ENCODE assay signal across 28 cellular contexts in the genomic region with DNA sequence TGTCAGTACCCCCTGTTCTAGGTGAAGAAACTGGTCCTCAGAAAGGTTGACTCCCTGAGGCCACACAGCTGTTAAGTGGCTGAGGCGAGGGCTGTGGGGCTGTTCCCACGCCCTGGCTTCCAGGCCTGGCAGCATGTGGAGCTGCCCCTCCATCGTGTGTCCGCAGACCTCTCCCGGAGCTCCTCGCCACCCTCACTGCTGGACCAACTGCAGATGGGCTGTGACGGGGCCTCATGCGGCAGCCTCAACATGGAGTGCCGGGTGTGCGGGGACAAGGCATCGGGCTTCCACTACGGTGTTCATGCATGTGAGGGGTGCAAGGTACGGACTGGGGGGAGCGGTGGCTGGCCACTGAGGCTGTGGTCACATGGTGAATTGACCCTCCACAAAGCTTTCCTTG. TPM values are rescaled to one million over a fixed set of nuclear protein-coding genes. Genes with fewer than 3 reads are reported as not detected.
DNase-seq lines count a peak whose midpoint lies in the region; ATAC-seq and TF ChIP-seq lines count a peak whose summit lies in the region.
"Had no signal": no experiment of that assay in that cellular context is flagged by ENCODE, and none has a peak within 500 bp of the region (broad histone marks: within the 10 kb centered on the region; RNA-seq: fewer than 3 reads in every experiment).

No MANE protein-coding gene starts in this region.

- POLR2A ChIA-PET in activated naive CD8-positive, alpha-beta T cell treated with anti-CD3 and anti-CD28 coated beads, Interleukin-2, amount 10 ng/mL, durations not matched to agents 7 days and 5 days (lab: Charles Lee): interaction anchor here (0.5 to 1.8 kb wide), 10 partner anchors 9 to 119 kb away, joined by 3 to 11 read pairs (median 5); a partner anchor contains a TSS

- H3K9me3 ChIP-seq in KOPT-K1 (ENCODE audit: insufficient read depth, low read length, poor library complexity, severe bottlenecking) (no peaks in the 10 kb centered on the region), endodermal cell (ENCODE audit: control insufficient read depth, low read length) (no peaks in the 10 kb centered on the region)
- H3K9me3 ChIP-seq: BE2C, ovary, transverse colon had no signal

- H3K4me3 Mint-ChIP-seq in activated naive CD8-positive, alpha-beta T cell treated with anti-CD3 and anti-CD28 coated beads, Interleukin-2, amount 10 ng/mL, durations not matched to agents 7 days and 5 days: peak overlapping the region; percentile 46
- no peak overlapping the region for H3K4me3 Mint-ChIP-seq in activated naive CD8-positive, alpha-beta T cell treated with anti-CD3 and anti-CD28 coated beads for 36 hours
- no peak overlapping the region for H3K4me3 Mint-ChIP-seq in endodermal cell
- H3K4me3 Mint-ChIP-seq in stimulated activated effector memory CD8-positive, alpha-beta T cell treated with anti-CD3 and anti-CD28 coated beads, Interleukin-12 subunit alpha, Interleukin-12 subunit beta, amount 100 ng/mL, for 72 hours: no peak overlapping the region
- H3K4me3 Mint-ChIP-seq: activated naive CD4-positive, alpha-beta T cell treated with anti-CD3 and anti-CD28 coated beads for 36 hours; naive B cell; stimulated activated memory B cell treated with anti-CD40 and anti-IgM and Interleukin-4, amounts not matched to agents 10 μg/mL and 1 μg/mL and 100 μg/mL, for 72 hours had no signal

- 91 to 100% methylated on average over 11 to 14 of the region's 14 CpGs for whole genome bisulfite sequencing in endodermal cell (ENCODE audit: insufficient coverage in 1 of 2, insufficient read length in 1 of 2), 2 experiments

- no peak for DNase-seq in activated naive CD8-positive, alpha-beta T cell treated with anti-CD3 and anti-CD28 coated beads, Interleukin-2, amount 10 ng/mL, durations not matched to agents 7 days and 5 days
- DNase-seq in activated naive CD8-positive, alpha-beta T cell treated with anti-CD3 and anti-CD28 coated beads for 36 hours: no peak
- peak; percentile 45 for DNase-seq in endodermal cell
- no peak for DNase-seq in stimulated activated effector memory CD8-positive, alpha-beta T cell treated with anti-CD3 and anti-CD28 coated beads, Interleukin-12 subunit alpha, Interleukin-12 subunit beta, amount 100 ng/mL, for 72 hours (ENCODE audit: low spot score in 2 of 2)
- DNase-seq in KBM-7: no peak
- DNase-seq: ACHN; activated naive CD4-positive, alpha-beta T cell treated with anti-CD3 and anti-CD28 coated beads for 36 hours; activated T-cell treated with anti-CD3 and anti-CD28 coated beads, Interleukin-2, amount 50 U/mL, for 48 hours; amniotic stem cell; BE2C; COR-L47; midbrain; naive B cell; NCI-H1436; NCI-H2081; NCI-H2227 treated with DMSO at 0.1 percent for 48 hours; NCI-H526 treated with DMSO at 0.1 percent for 48 hours; NK-92 treated with Interleukin-12 subunit alpha and Interleukin-12 subunit beta, amount 100 ng/mL, for 24 hours; ovary; transverse colon had no signal

- H3K4me1 ChIP-seq in endodermal cell (ENCODE audit: control insufficient read depth, insufficient read depth, low read length): no peaks in the 10 kb centered on the region

- ATAC-seq in activated naive CD8-positive, alpha-beta T cell treated with anti-CD3 and anti-CD28 coated beads, Interleukin-2, amount 10 ng/mL, durations not matched to agents 7 days and 5 days (ENCODE audit: low read depth): no peak
- ATAC-seq in stimulated activated effector memory CD8-positive, alpha-beta T cell treated with anti-CD3 and anti-CD28 coated beads, Interleukin-12 subunit alpha, Interleukin-12 subunit beta, amount 100 ng/mL, for 72 hours: no peak
- ATAC-seq in GM21515 (IDR thresholded peaks at IDR 0.05; ENCODE audit: unreplicated experiment) (no peak), HG03159 (IDR thresholded peaks at IDR 0.05; ENCODE audit: unreplicated experiment) (no peak)
- ATAC-seq: PC-3; stimulated activated memory B cell treated with anti-CD40 and anti-IgM and Interleukin-4, amounts not matched to agents 10 μg/mL and 1 μg/mL and 100 μg/mL, for 72 hours had no signal

- H3K27ac ChIP-seq in KOPT-K1 (ENCODE audit: low read depth, low read length, poor library complexity, severe bottlenecking) (peak overlapping the region; percentile 14), endodermal cell (ENCODE audit: low read depth, low read length) (no peak overlapping the region)
- H3K27ac ChIP-seq: KMS-11, ovary, SK-N-MC, transverse colon had no signal

- H3K4me3 ChIP-seq in endodermal cell (ENCODE audit: low read length): no peak overlapping the region
- H3K4me3 ChIP-seq: ovary, SK-N-MC, transverse colon had no signal

- no peaks in the 10 kb centered on the region for H3K27me3 Mint-ChIP-seq in activated naive CD8-positive, alpha-beta T cell treated with anti-CD3 and anti-CD28 coated beads, Interleukin-2, amount 10 ng/mL, durations not matched to agents 7 days and 5 days
- no peaks in the 10 kb centered on the region for H3K27me3 Mint-ChIP-seq in activated naive CD8-positive, alpha-beta T cell treated with anti-CD3 and anti-CD28 coated beads for 36 hours
- no peaks in the 10 kb centered on the region for H3K27me3 Mint-ChIP-seq in endodermal cell (ENCODE audit: insufficient read depth)
- H3K27me3 Mint-ChIP-seq: naive B cell; stimulated activated memory B cell treated with anti-CD40 and anti-IgM and Interleukin-4, amounts not matched to agents 10 μg/mL and 1 μg/mL and 100 μg/mL, for 72 hours had no signal

- H3K4me1 Mint-ChIP-seq in activated naive CD8-positive, alpha-beta T cell treated with anti-CD3 and anti-CD28 coated beads, Interleukin-2, amount 10 ng/mL, durations not matched to agents 7 days and 5 days: peaks cover 42% of the 10 kb centered on the region
- peaks cover 26% of the 10 kb centered on the region for H3K4me1 Mint-ChIP-seq in activated naive CD8-positive, alpha-beta T cell treated with anti-CD3 and anti-CD28 coated beads for 36 hours
- H3K4me1 Mint-ChIP-seq in endodermal cell: peaks cover 16% of the 10 kb centered on the region
- H3K4me1 Mint-ChIP-seq in stimulated activated effector memory CD8-positive, alpha-beta T cell treated with anti-CD3 and anti-CD28 coated beads, Interleukin-12 subunit alpha, Interleukin-12 subunit beta, amount 100 ng/mL, for 72 hours: peaks cover 28% of the 10 kb centered on the region

- peak overlapping the region; percentile 96 for H3K27ac Mint-ChIP-seq in activated naive CD8-positive, alpha-beta T cell treated with anti-CD3 and anti-CD28 coated beads, Interleukin-2, amount 10 ng/mL, durations not matched to agents 7 days and 5 days
- no peak overlapping the region for H3K27ac Mint-ChIP-seq in activated naive CD8-positive, alpha-beta T cell treated with anti-CD3 and anti-CD28 coated beads for 36 hours
- H3K27ac Mint-ChIP-seq in endodermal cell: no peak overlapping the region
- peak overlapping the region; percentile 83 for H3K27ac Mint-ChIP-seq in stimulated activated effector memory CD8-positive, alpha-beta T cell treated with anti-CD3 and anti-CD28 coated beads, Interleukin-12 subunit alpha, Interleukin-12 subunit beta, amount 100 ng/mL, for 72 hours
- H3K27ac Mint-ChIP-seq: stimulated activated memory B cell treated with anti-CD40 and anti-IgM and Interleukin-4, amounts not matched to agents 10 μg/mL and 1 μg/mL and 100 μg/mL, for 72 hours had no signal

- no peaks in the 10 kb centered on the region for H3K9me3 Mint-ChIP-seq in activated naive CD8-positive, alpha-beta T cell treated with anti-CD3 and anti-CD28 coated beads, Interleukin-2, amount 10 ng/mL, durations not matched to agents 7 days and 5 days
- no peaks in the 10 kb centered on the region for H3K9me3 Mint-ChIP-seq in activated naive CD8-positive, alpha-beta T cell treated with anti-CD3 and anti-CD28 coated beads for 36 hours
- H3K9me3 Mint-ChIP-seq in endodermal cell: no peaks in the 10 kb centered on the region
- H3K9me3 Mint-ChIP-seq in stimulated activated effector memory CD8-positive, alpha-beta T cell treated with anti-CD3 and anti-CD28 coated beads, Interleukin-12 subunit alpha, Interleukin-12 subunit beta, amount 100 ng/mL, for 72 hours: no peaks in the 10 kb centered on the region
- H3K9me3 Mint-ChIP-seq: activated naive CD4-positive, alpha-beta T cell treated with anti-CD3 and anti-CD28 coated beads for 36 hours; naive B cell; stimulated activated memory B cell treated with anti-CD40 and anti-IgM and Interleukin-4, amounts not matched to agents 10 μg/mL and 1 μg/mL and 100 μg/mL, for 72 hours had no signal

- in situ Hi-C loops in KBM-7 (cut with MboI; ENCODE audit: low pct_unique_long_range_greater_than_20kb, low sequenced_read_pairs): no loop called here

- no peak overlapping the region for H3K9ac ChIP-seq in endodermal cell (ENCODE audit: extremely low read depth, low read length, poor library complexity, severe bottlenecking)
- H3K9ac ChIP-seq: KMS-11 had no signal

- peaks cover 23% of the 10 kb centered on the region for H3K36me3 Mint-ChIP-seq in activated naive CD8-positive, alpha-beta T cell treated with anti-CD3 and anti-CD28 coated beads, Interleukin-2, amount 10 ng/mL, durations not matched to agents 7 days and 5 days
- H3K36me3 Mint-ChIP-seq in activated naive CD8-positive, alpha-beta T cell treated with anti-CD3 and anti-CD28 coated beads for 36 hours: peaks cover 27% of the 10 kb centered on the region
- H3K36me3 Mint-ChIP-seq in endodermal cell (ENCODE audit: low read depth): peaks cover 5% of the 10 kb centered on the region
- peaks cover 80% of the 10 kb centered on the region for H3K36me3 Mint-ChIP-seq in stimulated activated effector memory CD8-positive, alpha-beta T cell treated with anti-CD3 and anti-CD28 coated beads, Interleukin-12 subunit alpha, Interleukin-12 subunit beta, amount 100 ng/mL, for 72 hours

- H3K36me3 ChIP-seq in KOPT-K1 (ENCODE audit: insufficient read depth, low read length): peaks cover 13% of the 10 kb centered on the region; the same call in 1 of the 2 replicates
- H3K36me3 ChIP-seq in endodermal cell (ENCODE audit: control insufficient read depth, insufficient read depth, low read length): no peaks in the 10 kb centered on the region
- H3K36me3 ChIP-seq: ovary had no signal

- no peak for TF ChIP-seq CTCF in endodermal cell (conservative IDR thresholded peaks at IDR 0.05)

- no peaks in the 10 kb centered on the region for H3K27me3 ChIP-seq in endodermal cell (ENCODE audit: control insufficient read depth, insufficient read depth, low read length, poor library complexity, severe bottlenecking)
- H3K27me3 ChIP-seq: BE2C, brain microvascular endothelial cell, ovary, transverse colon had no signal

RNA-seq across cellular contexts. Expression of a gene that starts 32.2 kb away (rescaled TPM):
- 10 to 100 TPM; 14.9 to 15.9 TPM for total RNA-seq in activated naive CD8-positive, alpha-beta T cell treated with anti-CD3 and anti-CD28 coated beads, Interleukin-2, amount 10 ng/mL, durations not matched to agents 7 days and 5 days
- total RNA-seq in activated naive CD8-positive, alpha-beta T cell treated with anti-CD3 and anti-CD28 coated beads for 36 hours: 10 to 100 TPM; 18.6 to 19.1 TPM
- 10 to 100 TPM; 13.5 to 16.4 TPM for total RNA-seq in endodermal cell
- polyA plus RNA-seq in endodermal cell (2013, experiment 1 of 2): 13.3 TPM
- 14.2 TPM for polyA plus RNA-seq in endodermal cell (2013, experiment 2 of 2)

RNA-seq across cellular contexts. Expression of a gene that starts 48.2 kb away (rescaled TPM):
- 1,000 to 10,000 TPM; 1,373 to 1,398 TPM for total RNA-seq in activated naive CD8-positive, alpha-beta T cell treated with anti-CD3 and anti-CD28 coated beads, Interleukin-2, amount 10 ng/mL, durations not matched to agents 7 days and 5 days
- total RNA-seq in activated naive CD8-positive, alpha-beta T cell treated with anti-CD3 and anti-CD28 coated beads for 36 hours: 1,000 to 10,000 TPM; 2,227 to 2,291 TPM
- 1,000 to 10,000 TPM; 1,411 to 1,652 TPM for total RNA-seq in endodermal cell
- 1,752 TPM for polyA plus RNA-seq in endodermal cell (2013, experiment 1 of 2)
- 1,640 TPM for polyA plus RNA-seq in endodermal cell (2013, experiment 2 of 2)

Comparison
In these comparisons a context has a peak if more than half of its experiments do, and no peak if none do; other contexts are left out.
1. H3K27ac Mint-ChIP-seq: peak in activated naive CD8-positive, alpha-beta T cell treated with anti-CD3 and anti-CD28 coated beads, Interleukin-2, amount 10 ng/mL, durations not matched to agents 7 days and 5 days (single experiment) and stimulated activated effector memory CD8-positive, alpha-beta T cell treated with anti-CD3 and anti-CD28 coated beads, Interleukin-12 subunit alpha, Interleukin-12 subunit beta, amount 100 ng/mL, for 72 hours (single experiment); none in activated naive CD8-positive, alpha-beta T cell treated with anti-CD3 and anti-CD28 coated beads for 36 hours (single experiment) and endodermal cell (single experiment).